19 cellular contexts compared by ENCODE assay signal in genomic region chr12:96078281-96078761, GRCh38. TPM values are rescaled to one million over a fixed set of nuclear protein-coding genes. Genes with fewer than 3 reads are reported as not detected.
A peak's percentile ranks its signal among the peaks of the same experiment; 100 is the strongest.
DNase-seq lines count a peak whose midpoint lies in the region; ATAC-seq, FAIRE-seq and TF ChIP-seq lines count a peak whose summit lies in the region.
"Had no signal": no experiment of that assay in that cellular context is flagged by ENCODE, and none has a peak within 500 bp of the region (broad histone marks: within the 10 kb centered on the region; RNA-seq: fewer than 3 reads in every experiment).

No MANE protein-coding gene starts in this region.

- TF ChIP-seq EP300 in upper lobe of left lung (IDR thresholded peaks at IDR 0.05) = peak in 1 of 4 donors; percentile 77

- no peak overlapping the region for H3K4me2 ChIP-seq in endothelial cell of umbilical vein (ENCODE audit: insufficient read depth, low read length)

- no peaks in the 10 kb centered on the region for H4K20me1 ChIP-seq in endothelial cell of umbilical vein (replicated peaks; ENCODE audit: control insufficient read depth, extremely low read depth, insufficient read depth, low read length)

- H3K4me1 ChIP-seq in endothelial cell of umbilical vein (ENCODE audit: control insufficient read depth, extremely low read depth, insufficient read depth, low read length) (peaks cover 26% of the 10 kb centered on the region), lower lobe of right lung (peaks cover 12% of the 10 kb centered on the region), upper lobe of left lung (peaks cover 0 to 12% (median 6%) of the 10 kb centered on the region in 4 donors)

- H3K27me3 ChIP-seq in endothelial cell of umbilical vein (ENCODE audit: control insufficient read depth in 2 of 2, insufficient read depth in 2 of 2, low read length in 2 of 2) (no peaks in the 10 kb centered on the region), lower lobe of right lung (ENCODE audit: low read depth) (no peaks in the 10 kb centered on the region), upper lobe of left lung (no peaks in the 10 kb centered on the region)
- H3K27me3 ChIP-seq: foreskin keratinocyte, SJCRH30, vagina had no signal

- dilution Hi-C loops in endothelial cell of umbilical vein (cut with MboI; ENCODE audit: extremely low pct_ligation_motif_present, low sequenced_read_pairs) = no loop called here

- no peaks in the 10 kb centered on the region for H3K79me2 ChIP-seq in endothelial cell of umbilical vein (ENCODE audit: control insufficient read depth, insufficient read depth, low read length)

- POLR2A ChIA-PET in endothelial cell of umbilical vein (lab: Charles Lee) = no interaction called here

- H3K9me3 ChIP-seq in endothelial cell of umbilical vein (replicated peaks; ENCODE audit: control insufficient read depth, insufficient read depth, low read length) = no peaks in the 10 kb centered on the region
- no peaks in the 10 kb centered on the region for H3K9me3 ChIP-seq in lower lobe of right lung
- no peaks in the 10 kb centered on the region for H3K9me3 ChIP-seq in upper lobe of left lung
- H3K9me3 ChIP-seq: SJCRH30, vagina had no signal

- H3K36me3 ChIP-seq in endothelial cell of umbilical vein (ENCODE audit: control insufficient read depth in 2 of 2, extremely low read depth in 1 of 2, insufficient read depth in 2 of 2, low read length in 2 of 2) (no peaks in the 10 kb centered on the region), lower lobe of right lung (no peaks in the 10 kb centered on the region), upper lobe of left lung (no peaks in the 10 kb centered on the region)
- H3K36me3 ChIP-seq: SJCRH30, vagina had no signal

- DNase-seq in NCI-H1694 treated with DMSO at 0.1 percent for 48 hours (lab: John Stamatoyannopoulos, UW) = peak; percentile 43
- no peak for DNase-seq in NCI-H1694 (lab: John Stamatoyannopoulos, UW)
- DNase-seq in endothelial cell of umbilical vein (ENCODE audit: low read depth, low spot score) = peak; percentile 89
- DNase-seq in lower lobe of right lung = peak; percentile 54
- peak; percentile 32 to 81 for DNase-seq in upper lobe of left lung
- DNase-seq in GOT3 (lab: John Stamatoyannopoulos, UW) = no peak
- no peak for DNase-seq in HT-29 (ENCODE audit: low spot score)
- DNase-seq: activated CD4-positive, alpha-beta T cell treated with anti-CD3 and anti-CD28 coated beads, Interleukin-2, amount 50 U/mL, for 1 hour; CD4-positive, CD25-positive, alpha-beta regulatory T cell; effector CD4-positive, alpha-beta T cell; foreskin keratinocyte; NCI-H2227 treated with DMSO at 0.1 percent for 48 hours; posterior cingulate gyrus; SJCRH30; stimulated activated CD4-positive, alpha-beta T cell treated with anti-CD3 and anti-CD28 coated beads, Interleukin-2, amount 100 ng/mL, for 48 hours; T1000 had no signal

- peak overlapping the region; percentile 65 for H2AFZ ChIP-seq in endothelial cell of umbilical vein (ENCODE audit: low read depth, low read length)

- H3K9ac ChIP-seq in endothelial cell of umbilical vein (replicated peaks; ENCODE audit: extremely low read depth, insufficient read depth, low read length) = no peak overlapping the region

- H3K4me3 ChIP-seq in endothelial cell of umbilical vein (replicated peaks in 1 of 3; ENCODE audit: insufficient read depth in 1 of 3, low read depth in 1 of 3, low read length in 3 of 3) = no peak overlapping the region
- H3K4me3 ChIP-seq in lower lobe of right lung = no peak overlapping the region
- no peak overlapping the region for H3K4me3 ChIP-seq in upper lobe of left lung
- H3K4me3 ChIP-seq: SJCRH30, vagina had no signal

- no peaks in the 10 kb centered on the region for H3K9me1 ChIP-seq in endothelial cell of umbilical vein (replicated peaks; ENCODE audit: control insufficient read depth, extremely low read depth, insufficient read depth, low read length)

- peak; percentile 4 for FAIRE-seq in endothelial cell of umbilical vein (lab: Jason Lieb, UNC)
- FAIRE-seq: GM12892 had no signal

- peak; percentile 64 to 74 for ATAC-seq in lower lobe of right lung
- peak; percentile 56 to 75 for ATAC-seq in upper lobe of left lung (ENCODE audit: low FRiP score in 2 of 2)
- no peak for ATAC-seq in HG02852 (IDR thresholded peaks at IDR 0.05; ENCODE audit: unreplicated experiment)
- ATAC-seq: foreskin keratinocyte had no signal

- H3K27ac ChIP-seq in endothelial cell of umbilical vein (ENCODE audit: insufficient read depth, low read depth, low read length) (no peak overlapping the region), lower lobe of right lung (peak overlapping the region; percentile 46), upper lobe of left lung (peak overlapping the region in 3 of 4 donors; percentile 5 to 36 (median 5))
- H3K27ac ChIP-seq: foreskin keratinocyte, SJCRH30, vagina had no signal

- BruUV-seq in endothelial cell of umbilical vein (replicated peaks; lab: Mats Ljungman, UMichigan) = no TSS peak

- TF ChIP-seq POLR2A in endothelial cell of umbilical vein (IDR thresholded peaks at IDR 0.05; ENCODE audit: low read depth, low read length) = no peak
- TF ChIP-seq POLR2A in upper lobe of left lung (IDR thresholded peaks at IDR 0.05) = no peak

- 25 to 46% methylated on average over 9 to 11 of the region's 11 CpGs for WGBS in upper lobe of left lung, 2 donors

- TF ChIP-seq CTCF in endothelial cell of umbilical vein (IDR thresholded peaks at IDR 0.05; ENCODE audit: extremely low read depth in 1 of 2, insufficient read depth in 1 of 2, low read depth in 1 of 2, low read length in 2 of 2) = no peak
- no peak for TF ChIP-seq CTCF in lower lobe of right lung (IDR thresholded peaks at IDR 0.05)
- TF ChIP-seq CTCF in upper lobe of left lung (IDR thresholded peaks at IDR 0.05) = no peak

- CTCF ChIA-PET in endothelial cell of umbilical vein (lab: Charles Lee) = interaction anchor here (0.7 to 1.6 kb wide), 4 partner anchors 8 to 35 kb away, joined by 3 to 4 read pairs (median 4); no protein-coding TSS in a partner anchor

- intact Hi-C loops in endothelial cell of umbilical vein (cut with micrococcal nuclease) (loop anchor here (2.0 kb wide), 1 partner anchor 22 kb away; no protein-coding TSS in a partner anchor), lower lobe of right lung (cut with DNase I) (no loop called here)

TF ChIP-seq in endothelial cell of umbilical vein, 7 proteins besides CTCF, POLR2A, EP300 and RAD21:
- TF ChIP-seq MAX (IDR thresholded peaks at IDR 0.05; ENCODE audit: insufficient read depth, insufficient read length) = no peak
- TF ChIP-seq POLR2AphosphoS5 (IDR thresholded peaks at IDR 0.05; ENCODE audit: insufficient read depth, low read depth, low read length) = no peak
- no peak for TF ChIP-seq FOS (IDR thresholded peaks at IDR 0.05; ENCODE audit: borderline replicate concordance, insufficient read depth, low read length)
- no peak for TF ChIP-seq JUN (IDR thresholded peaks at IDR 0.05; ENCODE audit: borderline replicate concordance, insufficient read depth, insufficient read length, low read depth)
- no peak for TF ChIP-seq MYC (IDR thresholded peaks at IDR 0.05; ENCODE audit: low read depth, low read length)
- TF ChIP-seq GATA2 (IDR thresholded peaks at IDR 0.05; ENCODE audit: insufficient read depth, insufficient read length, low read depth, low read length) = no peak
- TF ChIP-seq EZH2 (IDR thresholded peaks at IDR 0.05; ENCODE audit: borderline replicate concordance, low read depth, low read length, severe bottlenecking) = no peak

RNA-seq across cellular contexts. Expression of gene LTA4H, which starts 42.9 kb away (rescaled TPM):
- 77.1 and 77.8 TPM in 2 replicates for total RNA-seq in endothelial cell of umbilical vein
- polyA plus RNA-seq in endothelial cell of umbilical vein = 65.1 and 85.2 TPM in 2 replicates
- polyA plus RNA-seq in endothelial cell of umbilical vein (2011; cell fraction: cytosol; rRNA removed) = 73.9 and 84.1 TPM in 2 replicates
- polyA plus RNA-seq in endothelial cell of umbilical vein (2011; cell fraction: nucleus; rRNA removed) = 185 and 187 TPM in 2 replicates
- 88.6 and 99.0 TPM in 2 replicates for polyA plus RNA-seq in endothelial cell of umbilical vein (2012)
- polyA minus RNA-seq in endothelial cell of umbilical vein = 86.3 and 93.2 TPM in 2 replicates
- polyA minus RNA-seq in endothelial cell of umbilical vein (2011; cell fraction: cytosol; rRNA and poly(A)+ RNA removed) = 48.2 TPM
- polyA minus RNA-seq in endothelial cell of umbilical vein (2011; cell fraction: nucleus; rRNA and poly(A)+ RNA removed) = 64.9 and 76.6 TPM in 2 replicates
- total RNA-seq in lower lobe of right lung = 567 TPM
- 100 to 1,000 TPM; 110 to 314 (median 254) TPM for total RNA-seq in upper lobe of left lung
- 35.0 and 38.2 TPM in 2 replicates for total RNA-seq in HT-29 (2014; rRNA removed; shearing (Covaris generic))

Comparison
In these comparisons a context has a peak if more than half of its experiments do, and no peak if none do; other contexts are left out.
1. DNase-seq: peak in NCI-H1694 treated with DMSO at 0.1 percent for 48 hours (single experiment), endothelial cell of umbilical vein (single experiment), lower lobe of right lung (single experiment) and upper lobe of left lung (2 of 2); none in NCI-H1694 (single experiment), GOT3 (single experiment) and HT-29 (single experiment).